1 cellular context compared by ENCODE assay signal in the genomic region with DNA sequence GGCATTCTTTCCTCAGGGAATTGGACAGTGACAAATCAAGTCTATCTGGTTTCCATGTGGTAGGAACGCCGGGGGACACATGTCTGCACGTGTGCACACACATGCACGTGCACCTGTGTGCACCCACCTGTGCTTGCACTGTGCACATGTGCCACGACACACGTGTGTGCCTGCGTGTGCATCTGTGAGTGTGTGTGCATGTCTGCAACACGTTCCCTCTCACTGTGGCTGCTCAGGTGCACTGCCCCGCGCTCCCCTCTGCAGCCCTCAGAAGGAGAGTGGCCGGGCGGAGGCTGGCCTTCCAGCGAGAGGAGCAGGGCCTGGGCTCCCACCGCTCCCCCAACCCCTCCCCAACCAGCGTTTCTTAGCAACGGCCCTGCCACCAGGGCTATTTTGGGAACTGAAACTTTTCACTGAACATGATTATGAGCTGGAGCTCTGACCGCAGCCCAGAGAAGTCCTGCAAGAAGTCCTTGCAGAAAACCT.
TF ChIP-seq lines count a peak whose summit lies in the region.

No MANE protein-coding gene starts in this region.

TF ChIP-seq in GM12878, 131 proteins besides CTCF, POLR2A, EP300 and RAD21 (continued from another document and continues in another):
- TF ChIP-seq, protein P1, sequence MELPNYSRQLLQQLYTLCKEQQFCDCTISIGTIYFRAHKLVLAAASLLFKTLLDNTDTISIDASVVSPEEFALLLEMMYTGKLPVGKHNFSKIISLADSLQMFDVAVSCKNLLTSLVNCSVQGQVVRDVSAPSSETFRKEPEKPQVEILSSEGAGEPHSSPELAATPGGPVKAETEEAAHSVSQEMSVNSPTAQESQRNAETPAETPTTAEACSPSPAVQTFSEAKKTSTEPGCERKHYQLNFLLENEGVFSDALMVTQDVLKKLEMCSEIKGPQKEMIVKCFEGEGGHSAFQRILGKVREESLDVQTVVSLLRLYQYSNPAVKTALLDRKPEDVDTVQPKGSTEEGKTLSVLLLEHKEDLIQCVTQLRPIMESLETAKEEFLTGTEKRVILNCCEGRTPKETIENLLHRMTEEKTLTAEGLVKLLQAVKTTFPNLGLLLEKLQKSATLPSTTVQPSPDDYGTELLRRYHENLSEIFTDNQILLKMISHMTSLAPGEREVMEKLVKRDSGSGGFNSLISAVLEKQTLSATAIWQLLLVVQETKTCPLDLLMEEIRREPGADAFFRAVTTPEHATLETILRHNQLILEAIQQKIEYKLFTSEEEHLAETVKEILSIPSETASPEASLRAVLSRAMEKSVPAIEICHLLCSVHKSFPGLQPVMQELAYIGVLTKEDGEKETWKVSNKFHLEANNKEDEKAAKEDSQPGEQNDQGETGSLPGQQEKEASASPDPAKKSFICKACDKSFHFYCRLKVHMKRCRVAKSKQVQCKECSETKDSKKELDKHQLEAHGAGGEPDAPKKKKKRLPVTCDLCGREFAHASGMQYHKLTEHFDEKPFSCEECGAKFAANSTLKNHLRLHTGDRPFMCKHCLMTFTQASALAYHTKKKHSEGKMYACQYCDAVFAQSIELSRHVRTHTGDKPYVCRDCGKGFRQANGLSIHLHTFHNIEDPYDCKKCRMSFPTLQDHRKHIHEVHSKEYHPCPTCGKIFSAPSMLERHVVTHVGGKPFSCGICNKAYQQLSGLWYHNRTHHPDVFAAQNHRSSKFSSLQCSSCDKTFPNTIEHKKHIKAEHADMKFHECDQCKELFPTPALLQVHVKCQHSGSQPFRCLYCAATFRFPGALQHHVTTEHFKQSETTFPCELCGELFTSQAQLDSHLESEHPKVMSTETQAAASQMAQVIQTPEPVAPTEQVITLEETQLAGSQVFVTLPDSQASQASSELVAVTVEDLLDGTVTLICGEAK (IDR thresholded peaks at IDR 0.05; ENCODE audit: borderline replicate concordance) = no peak
- TF ChIP-seq RBBP5 (conservative IDR thresholded peaks at IDR 0.05) = no peak
- TF ChIP-seq, protein P2, sequence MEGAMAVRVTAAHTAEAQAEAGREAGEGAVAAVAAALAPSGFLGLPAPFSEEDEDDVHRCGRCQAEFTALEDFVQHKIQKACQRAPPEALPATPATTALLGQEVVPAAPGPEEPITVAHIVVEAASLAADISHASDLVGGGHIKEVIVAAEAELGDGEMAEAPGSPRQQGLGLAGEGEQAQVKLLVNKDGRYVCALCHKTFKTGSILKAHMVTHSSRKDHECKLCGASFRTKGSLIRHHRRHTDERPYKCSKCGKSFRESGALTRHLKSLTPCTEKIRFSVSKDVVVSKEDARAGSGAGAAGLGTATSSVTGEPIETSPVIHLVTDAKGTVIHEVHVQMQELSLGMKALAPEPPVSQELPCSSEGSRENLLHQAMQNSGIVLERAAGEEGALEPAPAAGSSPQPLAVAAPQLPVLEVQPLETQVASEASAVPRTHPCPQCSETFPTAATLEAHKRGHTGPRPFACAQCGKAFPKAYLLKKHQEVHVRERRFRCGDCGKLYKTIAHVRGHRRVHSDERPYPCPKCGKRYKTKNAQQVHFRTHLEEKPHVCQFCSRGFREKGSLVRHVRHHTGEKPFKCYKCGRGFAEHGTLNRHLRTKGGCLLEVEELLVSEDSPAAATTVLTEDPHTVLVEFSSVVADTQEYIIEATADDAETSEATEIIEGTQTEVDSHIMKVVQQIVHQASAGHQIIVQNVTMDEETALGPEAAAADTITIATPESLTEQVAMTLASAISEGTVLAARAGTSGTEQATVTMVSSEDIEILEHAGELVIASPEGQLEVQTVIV (IDR thresholded peaks at IDR 0.05; ENCODE audit: borderline replicate concordance, partially characterized antibody) = no peak
- TF ChIP-seq BCL11A (IDR thresholded peaks at IDR 0.05; ENCODE audit: low read depth, low read length) = 0 out of 2 replicates have a peak, but pooled peaks have one; percentile 41
- TF ChIP-seq, protein P3, sequence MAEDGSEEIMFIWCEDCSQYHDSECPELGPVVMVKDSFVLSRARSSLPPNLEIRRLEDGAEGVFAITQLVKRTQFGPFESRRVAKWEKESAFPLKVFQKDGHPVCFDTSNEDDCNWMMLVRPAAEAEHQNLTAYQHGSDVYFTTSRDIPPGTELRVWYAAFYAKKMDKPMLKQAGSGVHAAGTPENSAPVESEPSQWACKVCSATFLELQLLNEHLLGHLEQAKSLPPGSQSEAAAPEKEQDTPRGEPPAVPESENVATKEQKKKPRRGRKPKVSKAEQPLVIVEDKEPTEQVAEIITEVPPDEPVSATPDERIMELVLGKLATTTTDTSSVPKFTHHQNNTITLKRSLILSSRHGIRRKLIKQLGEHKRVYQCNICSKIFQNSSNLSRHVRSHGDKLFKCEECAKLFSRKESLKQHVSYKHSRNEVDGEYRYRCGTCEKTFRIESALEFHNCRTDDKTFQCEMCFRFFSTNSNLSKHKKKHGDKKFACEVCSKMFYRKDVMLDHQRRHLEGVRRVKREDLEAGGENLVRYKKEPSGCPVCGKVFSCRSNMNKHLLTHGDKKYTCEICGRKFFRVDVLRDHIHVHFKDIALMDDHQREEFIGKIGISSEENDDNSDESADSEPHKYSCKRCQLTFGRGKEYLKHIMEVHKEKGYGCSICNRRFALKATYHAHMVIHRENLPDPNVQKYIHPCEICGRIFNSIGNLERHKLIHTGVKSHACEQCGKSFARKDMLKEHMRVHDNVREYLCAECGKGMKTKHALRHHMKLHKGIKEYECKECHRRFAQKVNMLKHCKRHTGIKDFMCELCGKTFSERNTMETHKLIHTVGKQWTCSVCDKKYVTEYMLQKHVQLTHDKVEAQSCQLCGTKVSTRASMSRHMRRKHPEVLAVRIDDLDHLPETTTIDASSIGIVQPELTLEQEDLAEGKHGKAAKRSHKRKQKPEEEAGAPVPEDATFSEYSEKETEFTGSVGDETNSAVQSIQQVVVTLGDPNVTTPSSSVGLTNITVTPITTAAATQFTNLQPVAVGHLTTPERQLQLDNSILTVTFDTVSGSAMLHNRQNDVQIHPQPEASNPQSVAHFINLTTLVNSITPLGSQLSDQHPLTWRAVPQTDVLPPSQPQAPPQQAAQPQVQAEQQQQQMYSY (CRISPR knock-in tag; IDR thresholded peaks at IDR 0.05) = no peak
- TF ChIP-seq SRF (IDR thresholded peaks at IDR 0.05; ENCODE audit: low read depth in 2 of 2, low read length in 2 of 2) = no peak
- TF ChIP-seq CBFB (IDR thresholded peaks at IDR 0.05; ENCODE audit: low read depth) = peak; percentile 66
- no peak for TF ChIP-seq ESRRA (IDR thresholded peaks at IDR 0.05; ENCODE audit: low read length)
- peak; percentile 85 to 96 for TF ChIP-seq BHLHE40 (IDR thresholded peaks at IDR 0.05; ENCODE audit: borderline replicate concordance in 1 of 2, low read depth in 2 of 2, low read length in 1 of 2)
- TF ChIP-seq ASH2L (IDR thresholded peaks at IDR 0.05; ENCODE audit: borderline replicate concordance, low read depth) = no peak
- no peak for TF ChIP-seq ZNF384 (IDR thresholded peaks at IDR 0.05; ENCODE audit: borderline replicate concordance, low read depth, low read length)
- TF ChIP-seq, protein P4, sequence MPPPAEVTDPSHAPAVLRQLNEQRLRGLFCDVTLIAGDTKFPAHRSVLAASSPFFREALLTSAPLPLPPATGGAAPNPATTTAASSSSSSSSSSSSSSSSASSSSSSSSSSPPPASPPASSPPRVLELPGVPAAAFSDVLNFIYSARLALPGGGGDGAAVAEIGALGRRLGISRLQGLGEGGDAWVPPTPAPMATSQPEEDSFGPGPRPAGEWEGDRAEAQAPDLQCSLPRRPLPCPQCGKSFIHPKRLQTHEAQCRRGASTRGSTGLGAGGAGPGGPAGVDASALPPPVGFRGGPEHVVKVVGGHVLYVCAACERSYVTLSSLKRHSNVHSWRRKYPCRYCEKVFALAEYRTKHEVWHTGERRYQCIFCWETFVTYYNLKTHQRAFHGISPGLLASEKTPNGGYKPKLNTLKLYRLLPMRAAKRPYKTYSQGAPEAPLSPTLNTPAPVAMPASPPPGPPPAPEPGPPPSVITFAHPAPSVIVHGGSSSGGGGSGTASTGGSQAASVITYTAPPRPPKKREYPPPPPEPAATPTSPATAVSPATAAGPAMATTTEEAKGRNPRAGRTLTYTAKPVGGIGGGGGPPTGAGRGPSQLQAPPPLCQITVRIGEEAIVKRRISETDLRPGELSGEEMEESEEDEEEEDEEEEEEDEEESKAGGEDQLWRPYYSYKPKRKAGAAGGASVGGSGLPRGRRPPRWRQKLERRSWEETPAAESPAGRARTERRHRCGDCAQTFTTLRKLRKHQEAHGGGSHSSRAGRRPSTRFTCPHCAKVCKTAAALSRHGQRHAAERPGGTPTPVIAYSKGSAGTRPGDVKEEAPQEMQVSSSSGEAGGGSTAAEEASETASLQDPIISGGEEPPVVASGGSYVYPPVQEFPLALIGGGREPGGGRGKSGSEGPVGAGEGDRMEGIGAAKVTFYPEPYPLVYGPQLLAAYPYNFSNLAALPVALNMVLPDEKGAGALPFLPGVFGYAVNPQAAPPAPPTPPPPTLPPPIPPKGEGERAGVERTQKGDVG (CRISPR knock-in tag; IDR thresholded peaks at IDR 0.05) = no peak
- TF ChIP-seq SREBF1 (IDR thresholded peaks at IDR 0.05; ENCODE audit: low read length) = no peak
- TF ChIP-seq, protein P5, sequence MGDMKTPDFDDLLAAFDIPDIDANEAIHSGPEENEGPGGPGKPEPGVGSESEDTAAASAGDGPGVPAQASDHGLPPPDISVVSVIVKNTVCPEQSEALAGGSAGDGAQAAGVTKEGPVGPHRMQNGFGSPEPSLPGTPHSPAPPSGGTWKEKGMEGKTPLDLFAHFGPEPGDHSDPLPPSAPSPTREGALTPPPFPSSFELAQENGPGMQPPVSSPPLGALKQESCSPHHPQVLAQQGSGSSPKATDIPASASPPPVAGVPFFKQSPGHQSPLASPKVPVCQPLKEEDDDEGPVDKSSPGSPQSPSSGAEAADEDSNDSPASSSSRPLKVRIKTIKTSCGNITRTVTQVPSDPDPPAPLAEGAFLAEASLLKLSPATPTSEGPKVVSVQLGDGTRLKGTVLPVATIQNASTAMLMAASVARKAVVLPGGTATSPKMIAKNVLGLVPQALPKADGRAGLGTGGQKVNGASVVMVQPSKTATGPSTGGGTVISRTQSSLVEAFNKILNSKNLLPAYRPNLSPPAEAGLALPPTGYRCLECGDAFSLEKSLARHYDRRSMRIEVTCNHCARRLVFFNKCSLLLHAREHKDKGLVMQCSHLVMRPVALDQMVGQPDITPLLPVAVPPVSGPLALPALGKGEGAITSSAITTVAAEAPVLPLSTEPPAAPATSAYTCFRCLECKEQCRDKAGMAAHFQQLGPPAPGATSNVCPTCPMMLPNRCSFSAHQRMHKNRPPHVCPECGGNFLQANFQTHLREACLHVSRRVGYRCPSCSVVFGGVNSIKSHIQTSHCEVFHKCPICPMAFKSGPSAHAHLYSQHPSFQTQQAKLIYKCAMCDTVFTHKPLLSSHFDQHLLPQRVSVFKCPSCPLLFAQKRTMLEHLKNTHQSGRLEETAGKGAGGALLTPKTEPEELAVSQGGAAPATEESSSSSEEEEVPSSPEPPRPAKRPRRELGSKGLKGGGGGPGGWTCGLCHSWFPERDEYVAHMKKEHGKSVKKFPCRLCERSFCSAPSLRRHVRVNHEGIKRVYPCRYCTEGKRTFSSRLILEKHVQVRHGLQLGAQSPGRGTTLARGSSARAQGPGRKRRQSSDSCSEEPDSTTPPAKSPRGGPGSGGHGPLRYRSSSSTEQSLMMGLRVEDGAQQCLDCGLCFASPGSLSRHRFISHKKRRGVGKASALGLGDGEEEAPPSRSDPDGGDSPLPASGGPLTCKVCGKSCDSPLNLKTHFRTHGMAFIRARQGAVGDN (IDR thresholded peaks at IDR 0.05) = no peak
- no peak for TF ChIP-seq KLF5 (IDR thresholded peaks at IDR 0.05; ENCODE audit: partially characterized antibody)
- TF ChIP-seq, protein P6, sequence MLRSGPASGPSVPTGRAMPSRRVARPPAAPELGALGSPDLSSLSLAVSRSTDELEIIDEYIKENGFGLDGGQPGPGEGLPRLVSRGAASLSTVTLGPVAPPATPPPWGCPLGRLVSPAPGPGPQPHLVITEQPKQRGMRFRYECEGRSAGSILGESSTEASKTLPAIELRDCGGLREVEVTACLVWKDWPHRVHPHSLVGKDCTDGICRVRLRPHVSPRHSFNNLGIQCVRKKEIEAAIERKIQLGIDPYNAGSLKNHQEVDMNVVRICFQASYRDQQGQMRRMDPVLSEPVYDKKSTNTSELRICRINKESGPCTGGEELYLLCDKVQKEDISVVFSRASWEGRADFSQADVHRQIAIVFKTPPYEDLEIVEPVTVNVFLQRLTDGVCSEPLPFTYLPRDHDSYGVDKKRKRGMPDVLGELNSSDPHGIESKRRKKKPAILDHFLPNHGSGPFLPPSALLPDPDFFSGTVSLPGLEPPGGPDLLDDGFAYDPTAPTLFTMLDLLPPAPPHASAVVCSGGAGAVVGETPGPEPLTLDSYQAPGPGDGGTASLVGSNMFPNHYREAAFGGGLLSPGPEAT (IDR thresholded peaks at IDR 0.05; ENCODE audit: low read depth) = no peak
- TF ChIP-seq ZNF24 (IDR thresholded peaks at IDR 0.05) = no peak
- no peak for TF ChIP-seq NFXL1 (IDR thresholded peaks at IDR 0.05; ENCODE audit: borderline replicate concordance)
- no peak for TF ChIP-seq FOS (IDR thresholded peaks at IDR 0.05; ENCODE audit: borderline replicate concordance, extremely low read depth, insufficient read length)
- TF ChIP-seq, protein P7, sequence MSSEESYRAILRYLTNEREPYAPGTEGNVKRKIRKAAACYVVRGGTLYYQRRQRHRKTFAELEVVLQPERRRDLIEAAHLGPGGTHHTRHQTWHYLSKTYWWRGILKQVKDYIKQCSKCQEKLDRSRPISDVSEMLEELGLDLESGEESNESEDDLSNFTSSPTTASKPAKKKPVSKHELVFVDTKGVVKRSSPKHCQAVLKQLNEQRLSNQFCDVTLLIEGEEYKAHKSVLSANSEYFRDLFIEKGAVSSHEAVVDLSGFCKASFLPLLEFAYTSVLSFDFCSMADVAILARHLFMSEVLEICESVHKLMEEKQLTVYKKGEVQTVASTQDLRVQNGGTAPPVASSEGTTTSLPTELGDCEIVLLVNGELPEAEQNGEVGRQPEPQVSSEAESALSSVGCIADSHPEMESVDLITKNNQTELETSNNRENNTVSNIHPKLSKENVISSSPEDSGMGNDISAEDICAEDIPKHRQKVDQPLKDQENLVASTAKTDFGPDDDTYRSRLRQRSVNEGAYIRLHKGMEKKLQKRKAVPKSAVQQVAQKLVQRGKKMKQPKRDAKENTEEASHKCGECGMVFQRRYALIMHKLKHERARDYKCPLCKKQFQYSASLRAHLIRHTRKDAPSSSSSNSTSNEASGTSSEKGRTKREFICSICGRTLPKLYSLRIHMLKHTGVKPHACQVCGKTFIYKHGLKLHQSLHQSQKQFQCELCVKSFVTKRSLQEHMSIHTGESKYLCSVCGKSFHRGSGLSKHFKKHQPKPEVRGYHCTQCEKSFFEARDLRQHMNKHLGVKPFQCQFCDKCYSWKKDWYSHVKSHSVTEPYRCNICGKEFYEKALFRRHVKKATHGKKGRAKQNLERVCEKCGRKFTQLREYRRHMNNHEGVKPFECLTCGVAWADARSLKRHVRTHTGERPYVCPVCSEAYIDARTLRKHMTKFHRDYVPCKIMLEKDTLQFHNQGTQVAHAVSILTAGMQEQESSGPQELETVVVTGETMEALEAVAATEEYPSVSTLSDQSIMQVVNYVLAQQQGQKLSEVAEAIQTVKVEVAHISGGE (CRISPR knock-in tag; IDR thresholded peaks at IDR 0.05) = no peak
- TF ChIP-seq RFX5 (IDR thresholded peaks at IDR 0.05; ENCODE audit: low read depth, low read length) = no peak
